14 cellular contexts compared by ENCODE assay signal in genomic region chr1:6638226-6638625, GRCh38. TPM values are rescaled to one million over a fixed set of nuclear protein-coding genes. Genes with fewer than 3 reads are reported as not detected.
DNase-seq lines count a peak whose midpoint lies in the region; ATAC-seq, FAIRE-seq and TF ChIP-seq lines count a peak whose summit lies in the region.
"Had no signal": no experiment of that assay in that cellular context is flagged by ENCODE, and none has a peak within 500 bp of the region (broad histone marks: within the 10 kb centered on the region; RNA-seq: fewer than 3 reads in every experiment).

No MANE protein-coding gene starts in this region.

- ATAC-seq in Right ventricle myocardium inferior (peak; percentile 81), right cardiac atrium (peak; percentile 83 to 84), HG03378 (IDR thresholded peaks at IDR 0.05; ENCODE audit: unreplicated experiment) (no peak)
- ATAC-seq: activated T-cell treated with anti-CD3 and anti-CD28 coated beads, Interleukin-2, amount 50 U/mL, for 72 hours; naive thymus-derived CD8-positive, alpha-beta T cell had no signal

- no peaks in the 10 kb centered on the region for H3K4me1 Mint-ChIP-seq in progenitor cell of endocrine pancreas (ENCODE audit: low read depth)

- no peaks in the 10 kb centered on the region for H3K27me3 Mint-ChIP-seq in progenitor cell of endocrine pancreas
- H3K27me3 Mint-ChIP-seq: naive thymus-derived CD8-positive, alpha-beta T cell had no signal

- DNase-seq in Right ventricle myocardium inferior (ENCODE audit: missing footprints) (peak; percentile 93), cardiac septum (ENCODE audit: low spot score) (no peak), right cardiac atrium (peak; percentile 94 to 98 (median 96)), posterior vena cava (ENCODE audit: low spot score) (peak; percentile 96), progenitor cell of endocrine pancreas (ENCODE audit: low spot score, unreplicated experiment) (no peak), RCC 7860 (ENCODE audit: low spot score) (no peak), EL (no peak)
- DNase-seq: activated T-cell treated with anti-CD3 and anti-CD28 coated beads, Interleukin-2, amount 50 U/mL, for 72 hours; cortex of kidney; NCI-H446 treated with DMSO at 0.1 percent for 48 hours had no signal

- H3K27ac Mint-ChIP-seq in progenitor cell of endocrine pancreas, result no peak overlapping the region
- H3K27ac Mint-ChIP-seq: activated T-cell treated with anti-CD3 and anti-CD28 coated beads, Interleukin-2, amount 50 U/mL, for 72 hours had no signal

- WGBS in right cardiac atrium, result 52% methylated on average over 18 of the region's 18 CpGs

- no peak for TF ChIP-seq CTCF in progenitor cell of endocrine pancreas (IDR thresholded peaks at IDR 0.05; ENCODE audit: unreplicated experiment)

- H3K9me3 Mint-ChIP-seq in progenitor cell of endocrine pancreas (ENCODE audit: low read depth), result no peaks in the 10 kb centered on the region
- H3K9me3 Mint-ChIP-seq: activated T-cell treated with anti-CD3 and anti-CD28 coated beads, Interleukin-2, amount 50 U/mL, for 72 hours; naive thymus-derived CD8-positive, alpha-beta T cell had no signal

- no peaks in the 10 kb centered on the region for H3K4me1 ChIP-seq in right cardiac atrium (ENCODE audit: control insufficient read depth, insufficient read depth, low read length)

- no peak for FAIRE-seq in RCC 7860 (lab: Jason Lieb, UNC)
- FAIRE-seq: A204.1, G401.6 had no signal

- H3K27me3 ChIP-seq in right cardiac atrium (ENCODE audit: control insufficient read depth, insufficient read depth), result no peaks in the 10 kb centered on the region

- peak overlapping the region; percentile 31 for H3K27ac ChIP-seq in right cardiac atrium (ENCODE audit: low read length)

- H3K4me3 ChIP-seq in right cardiac atrium (ENCODE audit: low read length), result no peak overlapping the region

- peaks cover 27% of the 10 kb centered on the region for H3K36me3 Mint-ChIP-seq in progenitor cell of endocrine pancreas (ENCODE audit: insufficient read depth)

- no peak overlapping the region for H3K4me3 Mint-ChIP-seq in progenitor cell of endocrine pancreas (ENCODE audit: low read depth)
- H3K4me3 Mint-ChIP-seq: activated T-cell treated with anti-CD3 and anti-CD28 coated beads, Interleukin-2, amount 50 U/mL, for 72 hours; naive thymus-derived CD8-positive, alpha-beta T cell had no signal

- intact Hi-C loops in Right ventricle myocardium inferior (cut with DNase I) (no loop called here), cardiac septum (cut with DNase I) (no loop called here), right cardiac atrium (cut with DNase I) (loop anchor here in 2 of 4 donors (5.0 to 10.0 kb wide), 2 partner anchors 83 to 86 kb away; partner anchors contain the start of genes NOL9 (in 2 of the 2) and TAS1R1 (in 1 of the 2)), posterior vena cava (cut with DNase I) (loop anchor here in 1 of 2 donors (10.0 kb wide), 1 partner anchor 83 kb away; the partner anchor contains the start of genes NOL9 and TAS1R1)

- H3K9me3 ChIP-seq in right cardiac atrium (ENCODE audit: control insufficient read depth, low read length), result no peaks in the 10 kb centered on the region

RNA-seq across cellular contexts. Expression of gene THAP3, which starts 13.6 kb away (rescaled TPM):
- total RNA-seq in Right ventricle myocardium inferior (12.5 TPM), cardiac septum (8.8 TPM), right cardiac atrium (10 to 100 TPM; 10.2 to 17.9 (median 14.3) TPM), posterior vena cava (10 to 100 TPM in 1 of 2 donors, 1 to 10 TPM in 1; 9.9 to 10.5 TPM), progenitor cell of endocrine pancreas (22.9 TPM in 2 replicates)
- polyA plus RNA-seq in right cardiac atrium, result 20.8 TPM

RNA-seq across cellular contexts. Expression of gene PHF13, which starts 24.7 kb away (rescaled TPM):
- total RNA-seq in Right ventricle myocardium inferior (8.0 TPM), cardiac septum (9.3 TPM), right cardiac atrium (1 to 10 TPM; 6.4 to 9.7 (median 7.9) TPM), posterior vena cava (10 to 100 TPM; 11.6 to 13.8 TPM), progenitor cell of endocrine pancreas (29.1 TPM in 2 replicates)
- 4.8 TPM for polyA plus RNA-seq in right cardiac atrium

RNA-seq across cellular contexts. Expression of gene KLHL21, which starts 35.6 kb away (rescaled TPM):
- total RNA-seq in Right ventricle myocardium inferior (102 TPM), cardiac septum (33.1 TPM), right cardiac atrium (10 to 100 TPM; 54.9 to 71.3 (median 65.9) TPM), posterior vena cava (10 to 100 TPM; 25.5 to 31.7 TPM), progenitor cell of endocrine pancreas (21.0 and 21.3 TPM in 2 replicates)
- polyA plus RNA-seq in right cardiac atrium, result 57.7 TPM

RNA-seq across cellular contexts. Expression of gene ZBTB48, which starts 58.4 kb away (rescaled TPM):
- 15.1 TPM for total RNA-seq in Right ventricle myocardium inferior
- total RNA-seq in cardiac septum, result 10.7 TPM
- total RNA-seq in right cardiac atrium, result 10 to 100 TPM; 11.3 to 18.4 (median 15.0) TPM
- 14.7 TPM for polyA plus RNA-seq in right cardiac atrium
- 10 to 100 TPM; 18.6 to 19.5 TPM for total RNA-seq in posterior vena cava
- total RNA-seq in progenitor cell of endocrine pancreas, result 49.7 and 55.9 TPM in 2 replicates

Comparison
In these comparisons a context has a peak if more than half of its experiments do, and no peak if none do; other contexts are left out.
1. DNase-seq: peak in Right ventricle myocardium inferior (single experiment), right cardiac atrium (3 of 3) and posterior vena cava (single experiment); none in cardiac septum (single experiment), progenitor cell of endocrine pancreas (single experiment), RCC 7860 (single experiment) and EL (single experiment).